Comparison of ENCODE assay signal across 9 cellular contexts in genomic region chr15:81003023-81003350, GRCh38. TPM values are rescaled to one million over a fixed set of nuclear protein-coding genes. Genes with fewer than 3 reads are reported as not detected.
A peak's percentile ranks its signal among the peaks of the same experiment; 100 is the strongest.
DNase-seq lines count a peak whose midpoint lies in the region; ATAC-seq and TF ChIP-seq lines count a peak whose summit lies in the region.
"Had no signal": no experiment of that assay in that cellular context is flagged by ENCODE, and none has a peak within 500 bp of the region (broad histone marks: within the 10 kb centered on the region; RNA-seq: fewer than 3 reads in every experiment).

No MANE protein-coding gene starts in this region.

- H3K4me3 ChIP-seq in upper lobe of left lung: peak overlapping the region; percentile 65 to 87 (median 82)

- ATAC-seq in left cardiac atrium (no peak), memory B cell (ENCODE audit: low read depth) (no peak), upper lobe of left lung (ENCODE audit: low FRiP score in 2 of 2) (no peak)

- intact Hi-C loops in left cardiac atrium (cut with DNase I) (no loop called here), cardiac septum (cut with DNase I) (no loop called here)

- DNase-seq in left cardiac atrium: peak; percentile 33
- DNase-seq in cardiac septum (ENCODE audit: low spot score): no peak
- no peak for DNase-seq in memory B cell (ENCODE audit: low spot score in 2 of 2)
- no peak for DNase-seq in upper lobe of left lung
- DNase-seq in AML-193 (lab: John Stamatoyannopoulos, UW): no peak
- no peak for DNase-seq in NCI-H2227 treated with DMSO at 0.1 percent for 48 hours (lab: John Stamatoyannopoulos, UW)
- no peak for DNase-seq in NCI-H2171 treated with DMSO at 0.1 percent for 48 hours (lab: John Stamatoyannopoulos, UW)
- DNase-seq: thyroid gland had no signal

- H3K27ac ChIP-seq in upper lobe of left lung: peak overlapping the region; percentile 97 to 98 (median 97)

- WGBS in upper lobe of left lung, 2 donors: 69 to 86% methylated on average over 12 to 22 of the region's 27 CpGs

- H3K27me3 ChIP-seq in upper lobe of left lung: no peaks in the 10 kb centered on the region
- H3K27me3 ChIP-seq: thyroid gland had no signal

- no peaks in the 10 kb centered on the region for H3K9me3 ChIP-seq in upper lobe of left lung
- H3K9me3 ChIP-seq: thyroid gland had no signal

- H3K27ac Mint-ChIP-seq in brain: no peak overlapping the region
- no peak overlapping the region for H3K27ac Mint-ChIP-seq in memory B cell

- no peak for TF ChIP-seq POLR2A in upper lobe of left lung (IDR thresholded peaks at IDR 0.05)

- H3K4me1 Mint-ChIP-seq in brain (peaks cover 52% of the 10 kb centered on the region), memory B cell (peaks cover 33% of the 10 kb centered on the region)

- peaks cover 28 to 72% (median 37%) of the 10 kb centered on the region in 4 donors for H3K4me1 ChIP-seq in upper lobe of left lung

- TF ChIP-seq EP300 in upper lobe of left lung (IDR thresholded peaks at IDR 0.05): no peak

- H3K4me3 Mint-ChIP-seq in brain (peak overlapping the region; percentile 64 to 83 (median 74)), memory B cell (peak overlapping the region; percentile 54)

- TF ChIP-seq CTCF in brain (conservative IDR thresholded peaks at IDR 0.05): no peak
- TF ChIP-seq CTCF in upper lobe of left lung (IDR thresholded peaks at IDR 0.05): no peak

- peaks cover 0 to 12% (median 8%) of the 10 kb centered on the region in 4 donors for H3K36me3 ChIP-seq in upper lobe of left lung

- H3K36me3 Mint-ChIP-seq in brain: peaks cover 9% of the 10 kb centered on the region
- peaks cover 7% of the 10 kb centered on the region for H3K36me3 Mint-ChIP-seq in memory B cell

- H3K27me3 Mint-ChIP-seq in brain (peaks cover 3% of the 10 kb centered on the region), memory B cell (no peaks in the 10 kb centered on the region)

- H3K9me3 Mint-ChIP-seq in brain: peaks cover 0 to 2% (median 0%) of the 10 kb centered on the region in 5 experiments
- no peaks in the 10 kb centered on the region for H3K9me3 Mint-ChIP-seq in memory B cell

RNA-seq across cellular contexts. Expression of gene TLNRD1, which starts 2.3 kb away (rescaled TPM):
- total RNA-seq in left cardiac atrium: 10 to 100 TPM in 1 of 2 donors, 1 to 10 TPM in 1; 9.2 to 19.5 TPM
- 7.3 TPM for total RNA-seq in cardiac septum
- 7.6 TPM for polyA plus RNA-seq in brain (ENCODE audit: insufficient read depth, low read depth, low replicate concordance)
- total RNA-seq in upper lobe of left lung: 10 to 100 TPM; 23.0 to 55.7 (median 36.0) TPM

RNA-seq across cellular contexts. Expression of gene MESD, which starts 13.4 kb away (rescaled TPM):
- 10 to 100 TPM; 17.3 to 19.4 TPM for total RNA-seq in left cardiac atrium
- total RNA-seq in cardiac septum: 12.5 TPM
- polyA plus RNA-seq in brain (ENCODE audit: insufficient read depth, low read depth, low replicate concordance): 17.9 TPM
- total RNA-seq in upper lobe of left lung: 10 to 100 TPM; 18.2 to 35.6 (median 23.5) TPM
